Comparison of ENCODE assay signal across 14 cellular contexts in the genomic region with DNA sequence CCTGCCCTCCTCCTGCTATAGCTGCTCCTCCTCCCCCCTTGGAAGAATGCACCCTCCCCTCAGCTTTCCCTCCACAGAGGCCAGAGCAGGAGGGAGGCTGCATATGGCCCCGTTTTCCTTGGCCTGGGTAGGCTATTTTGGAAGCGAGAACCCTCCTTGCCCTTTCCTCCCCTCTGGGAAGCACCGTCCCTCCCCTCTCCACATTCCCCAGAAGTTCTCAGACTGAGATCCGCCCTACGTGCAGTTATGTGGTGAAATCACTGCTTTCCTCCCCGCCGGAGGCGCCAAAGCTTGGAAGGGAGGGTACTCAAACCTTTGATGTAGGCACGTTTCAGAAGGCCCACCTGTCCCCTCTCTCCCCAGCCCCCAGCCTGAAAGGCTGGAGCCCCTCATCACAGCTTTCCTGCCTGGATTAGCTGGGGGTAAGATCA. TPM values are rescaled to one million over a fixed set of nuclear protein-coding genes. Genes with fewer than 3 reads are reported as not detected.
A peak's percentile ranks its signal among the peaks of the same experiment; 100 is the strongest.
DNase-seq lines count a peak whose midpoint lies in the region; ATAC-seq and TF ChIP-seq lines count a peak whose summit lies in the region.
"Had no signal": no experiment of that assay in that cellular context is flagged by ENCODE, and none has a peak within 500 bp of the region (broad histone marks: within the 10 kb centered on the region; RNA-seq: fewer than 3 reads in every experiment).

No MANE protein-coding gene starts in this region.

- H3K9me3 Mint-ChIP-seq in MCF 10A (ENCODE audit: unreplicated experiment), result no peaks in the 10 kb centered on the region
- H3K9me3 Mint-ChIP-seq: natural killer cell treated with Interleukin-12 subunit alpha and Interleukin-12 subunit beta and Interleukin-15 and Interleukin-18, amount 100 ng/mL, for 72 hours had no signal

- H3K4me3 Mint-ChIP-seq in MCF 10A (ENCODE audit: unreplicated experiment), result no peak overlapping the region
- H3K4me3 Mint-ChIP-seq: natural killer cell treated with Interleukin-12 subunit alpha and Interleukin-12 subunit beta and Interleukin-15 and Interleukin-18, amount 100 ng/mL, for 72 hours had no signal

- BruUV-seq in MCF 10A (replicated peaks; lab: Mats Ljungman, UMichigan), result no TSS peak

- no peak for TF ChIP-seq EP300 in ovary (IDR thresholded peaks at IDR 0.05)

- H3K36me3 Mint-ChIP-seq in MCF 10A (ENCODE audit: insufficient read depth, unreplicated experiment), result peaks cover 9% of the 10 kb centered on the region
- H3K36me3 Mint-ChIP-seq: natural killer cell treated with Interleukin-12 subunit alpha and Interleukin-12 subunit beta and Interleukin-15 and Interleukin-18, amount 100 ng/mL, for 72 hours had no signal

- H3K9me3 ChIP-seq in breast epithelium, result no peaks in the 10 kb centered on the region
- H3K9me3 ChIP-seq in heart left ventricle, result no peaks in the 10 kb centered on the region
- no peaks in the 10 kb centered on the region for H3K9me3 ChIP-seq in ovary
- H3K9me3 ChIP-seq in aorta (ENCODE audit: control insufficient read depth, low read length), result no peaks in the 10 kb centered on the region

- peak in 3 of 4 donors; percentile 52 to 76 (median 69) for ATAC-seq in heart left ventricle
- ATAC-seq in aorta (ENCODE audit: low FRiP score), result peak; percentile 84

- H3K27me3 Mint-ChIP-seq in MCF 10A (ENCODE audit: insufficient read depth, unreplicated experiment), result no peaks in the 10 kb centered on the region

- DNase-seq in breast epithelium (ENCODE audit: low spot score in 2 of 2) (no peak), MCF 10A (ENCODE audit: unreplicated experiment) (no peak), heart left ventricle (peak in 3 of 5 donors; percentile 16 to 60 (median 23)), ovary (peak; percentile 51 to 65 (median 64)), aorta (peak; percentile 81 to 87), brain microvascular endothelial cell (no peak), KBM-7 (no peak), NCI-H1436 (lab: John Stamatoyannopoulos, UW) (no peak)
- DNase-seq: 8988T; anterior cingulate cortex; RPMI8226; stimulated activated CD4-positive, alpha-beta T cell treated with anti-CD3 and anti-CD28 coated beads, Interleukin-2, amount 100 ng/mL, for 24 hours; stimulated activated naive CD4-positive, alpha-beta T cell treated with Interleukin-2 at 50 U/mL for 16 hours had no signal

- in situ Hi-C loops in brain microvascular endothelial cell (cut with HindIII; ENCODE audit: low pct_ligation_motif_present, low sequenced_read_pairs), result no loop called here
- in situ Hi-C loops in KBM-7 (cut with MboI; ENCODE audit: low pct_unique_long_range_greater_than_20kb, low sequenced_read_pairs), result no loop called here

- H3K27me3 ChIP-seq in breast epithelium, result no peaks in the 10 kb centered on the region
- peaks cover 0 to 58% (median 20%) of the 10 kb centered on the region in 9 donors for H3K27me3 ChIP-seq in heart left ventricle
- no peaks in the 10 kb centered on the region for H3K27me3 ChIP-seq in ovary
- no peaks in the 10 kb centered on the region for H3K27me3 ChIP-seq in aorta (ENCODE audit: control insufficient read depth in 1 of 2, insufficient read depth in 2 of 2, low read length in 1 of 2)
- peaks cover 17% of the 10 kb centered on the region for H3K27me3 ChIP-seq in brain microvascular endothelial cell (replicated peaks)

- intact Hi-C loops in breast epithelium (cut with DNase I; ENCODE audit: low total_unique reads), result no loop called here
- intact Hi-C loops in MCF 10A (cut with micrococcal nuclease), result no loop called here
- intact Hi-C loops in heart left ventricle (cut with DNase I), result no loop called here
- intact Hi-C loops in ovary (cut with DNase I), result no loop called here
- intact Hi-C loops in aorta (cut with DNase I), result no loop called here

- CTCF ChIA-PET in MCF 10A (lab: Yijun Ruan, JAX), result interaction anchor here (0.5 to 0.6 kb wide), 3 partner anchors 68 to 123 kb away, joined by 3 read pairs; no protein-coding TSS in a partner anchor

- H3K4me1 Mint-ChIP-seq in MCF 10A (ENCODE audit: insufficient read depth, unreplicated experiment), result no peaks in the 10 kb centered on the region

- TF ChIP-seq POLR2A in breast epithelium (IDR thresholded peaks at IDR 0.05) (no peak), heart left ventricle (IDR thresholded peaks at IDR 0.05) (no peak), ovary (IDR thresholded peaks at IDR 0.05) (no peak)

- H3K36me3 ChIP-seq in breast epithelium (no peaks in the 10 kb centered on the region), heart left ventricle (no peaks in the 10 kb centered on the region), ovary (no peaks in the 10 kb centered on the region), aorta (ENCODE audit: control insufficient read depth in 1 of 2, insufficient read depth in 2 of 2, low read length in 1 of 2) (no peaks in the 10 kb centered on the region), brain microvascular endothelial cell (replicated peaks) (no peaks in the 10 kb centered on the region)

- H3K27ac ChIP-seq in breast epithelium, result peak overlapping the region; percentile 73 to 86
- H3K27ac ChIP-seq in heart left ventricle, result peak overlapping the region in 8 of 12 donors; percentile 8 to 57 (median 50)
- no peak overlapping the region for H3K27ac ChIP-seq in ovary
- peak overlapping the region in 1 of 2 donors; percentile 9 for H3K27ac ChIP-seq in aorta (ENCODE audit: low read depth in 1 of 2, low read length in 2 of 2)
- H3K27ac ChIP-seq in brain microvascular endothelial cell, result no peak overlapping the region

- H3K4me3 ChIP-seq in breast epithelium (peak overlapping the region in 2 of 3 donors; percentile 4 to 19), heart left ventricle (no peak overlapping the region), ovary (no peak overlapping the region), aorta (ENCODE audit: low read length in 2 of 2) (no peak overlapping the region), brain microvascular endothelial cell (ENCODE audit: low read depth, low read length) (no peak overlapping the region)

- 7 to 11% (median 10%) methylated on average over 7 to 9 of the region's 9 CpGs for whole genome bisulfite sequencing in heart left ventricle, 4 donors
- WGBS in ovary, 3 donors, result 3 to 7% (median 4%) methylated on average over 9 of the region's 9 CpGs
- 3 to 15% methylated on average over 9 of the region's 9 CpGs for WGBS in aorta, 2 donors

- TF ChIP-seq CTCF in breast epithelium (IDR thresholded peaks at IDR 0.05) (no peak), MCF 10A (IDR thresholded peaks at IDR 0.05; ENCODE audit: unreplicated experiment) (no peak), heart left ventricle (IDR thresholded peaks at IDR 0.05) (no peak), ovary (IDR thresholded peaks at IDR 0.05) (no peak), brain microvascular endothelial cell (IDR thresholded peaks at IDR 0.05; ENCODE audit: low read depth, low read length, missing control alignments) (no peak)

- POLR2A ChIA-PET in MCF 10A (lab: Yijun Ruan, JAX), result interaction anchor here (0.6 kb wide), 1 partner anchor 29 kb away, joined by 3 read pairs; no protein-coding TSS in a partner anchor

- H3K4me1 ChIP-seq in breast epithelium, result no peaks in the 10 kb centered on the region
- peaks cover 0 to 16% (median 0%) of the 10 kb centered on the region in 12 donors for H3K4me1 ChIP-seq in heart left ventricle
- H3K4me1 ChIP-seq in ovary (ENCODE audit: insufficient read depth), result peaks cover 8% of the 10 kb centered on the region
- H3K4me1 ChIP-seq in aorta (ENCODE audit: control insufficient read depth in 1 of 2, insufficient read depth in 2 of 2, low read length in 2 of 2), result no peaks in the 10 kb centered on the region

- H3K27ac Mint-ChIP-seq in MCF 10A (ENCODE audit: low read depth, unreplicated experiment), result no peak overlapping the region
- H3K27ac Mint-ChIP-seq: natural killer cell treated with Interleukin-12 subunit alpha and Interleukin-12 subunit beta and Interleukin-15 and Interleukin-18, amount 100 ng/mL, for 72 hours had no signal

RNA-seq across cellular contexts. Expression of a gene that starts 47.8 kb away (rescaled TPM):
- 10 to 100 TPM; 29.6 to 55.4 (median 46.4) TPM for total RNA-seq in breast epithelium
- total RNA-seq in MCF 10A (2022), result 42.6 and 52.8 TPM in 2 replicates
- 10 to 100 TPM; 10.5 to 18.9 (median 15.7) TPM for total RNA-seq in heart left ventricle
- 10 to 100 TPM; 13.3 to 21.9 TPM for polyA plus RNA-seq in heart left ventricle
- total RNA-seq in ovary, result 10 to 100 TPM; 22.8 to 32.2 (median 26.6) TPM
- polyA plus RNA-seq in ovary, result 10 to 100 TPM; 17.8 to 30.2 TPM
- 10 to 100 TPM; 21.8 to 27.6 TPM for total RNA-seq in aorta
- 10 to 100 TPM; 22.3 to 32.3 TPM for polyA plus RNA-seq in aorta

Comparison
In these comparisons a context has a peak if more than half of its experiments do, and no peak if none do; other contexts are left out.
1. DNase-seq: peak in heart left ventricle (3 of 5), ovary (5 of 5) and aorta (2 of 2); none in breast epithelium (0 of 2), MCF 10A (single experiment), brain microvascular endothelial cell (single experiment), KBM-7 (single experiment) and NCI-H1436 (single experiment).
2. H3K27ac ChIP-seq: peak in breast epithelium (2 of 2) and heart left ventricle (8 of 12); none in ovary (0 of 2) and brain microvascular endothelial cell (single experiment).
3. H3K4me3 ChIP-seq: peak in breast epithelium (2 of 3); none in heart left ventricle (0 of 12), ovary (single experiment), aorta (0 of 2) and brain microvascular endothelial cell (single experiment).